In genomic region chr16:53433930-53434435, GRCh38 we compare ENCODE assay signal across 1 cellular context.
TF ChIP-seq lines count a peak whose summit lies in the region.

No MANE protein-coding gene starts in this region.

TF ChIP-seq in HEK293, 187 proteins besides CTCF, POLR2A, EP300 and RAD21 (continued from another document):
- TF ChIP-seq PRDM6 (tag by site-specific recombination; IDR thresholded peaks at IDR 0.05), result no peak
- TF ChIP-seq ZNF37A (tag by site-specific recombination; IDR thresholded peaks at IDR 0.05), result no peak
- no peak for TF ChIP-seq ZNF639 (tag by site-specific recombination; IDR thresholded peaks at IDR 0.05)
- TF ChIP-seq REPIN1 (tag by site-specific recombination; IDR thresholded peaks at IDR 0.05; ENCODE audit: low read depth), result no peak
- TF ChIP-seq ZNF76 (tag by site-specific recombination; IDR thresholded peaks at IDR 0.05; ENCODE audit: borderline replicate concordance, low read depth), result peak; percentile 79
- TF ChIP-seq ZNF501 (tag by site-specific recombination; IDR thresholded peaks at IDR 0.05), result no peak
- TF ChIP-seq ZNF426 (tag by site-specific recombination; IDR thresholded peaks at IDR 0.05), result no peak
- TF ChIP-seq ZXDB (tag by site-specific recombination; IDR thresholded peaks at IDR 0.05), result peak; percentile 30; the same call in 1 of the 2 replicates
- 0 out of 2 replicates have a peak, but pooled peaks have one; percentile 11 for TF ChIP-seq GLIS1 (tag by site-specific recombination; IDR thresholded peaks at IDR 0.05)
- TF ChIP-seq BCL6B (tag by site-specific recombination; IDR thresholded peaks at IDR 0.05), result no peak
- no peak for TF ChIP-seq KLF7 (tag by site-specific recombination; IDR thresholded peaks at IDR 0.05; ENCODE audit: borderline replicate concordance)
- TF ChIP-seq ZNF280C (tag by site-specific recombination; IDR thresholded peaks at IDR 0.05), result no peak
- TF ChIP-seq KLF8 (tag by site-specific recombination; IDR thresholded peaks at IDR 0.05), result no peak
- peak; percentile 64 for TF ChIP-seq ZNF335 (tag by site-specific recombination; conservative IDR thresholded peaks at IDR 0.05)
